Comparison of ENCODE assay signal across 24 cellular contexts in genomic region chr13:111325941-111326620, GRCh38. TPM values are rescaled to one million over a fixed set of nuclear protein-coding genes. Genes with fewer than 3 reads are reported as not detected.
"Had no signal": no experiment of that assay in that cellular context is flagged by ENCODE, and none has a peak within 500 bp of the region (broad histone marks: within the 10 kb centered on the region; RNA-seq: fewer than 3 reads in every experiment).

No MANE protein-coding gene starts in this region.

- H3K27ac ChIP-seq: body of pancreas, cardiac muscle cell, esophagus squamous epithelium, gastrocnemius medialis, sigmoid colon, SJSA1, thoracic aorta, upper lobe of right lung had no signal

- H3K36me3 ChIP-seq: cardiac muscle cell, esophagus squamous epithelium, gastrocnemius medialis, sigmoid colon, SJSA1, thoracic aorta, upper lobe of right lung had no signal

- H3K36me3 Mint-ChIP-seq: activated naive CD4-positive, alpha-beta T cell treated with anti-CD3 and anti-CD28 coated beads, Interleukin-2, amount 50 U/mL, for 24 hours had no signal

- H3K4me3 ChIP-seq: body of pancreas, cardiac muscle cell, esophagus squamous epithelium, gastrocnemius medialis, mucosa of descending colon, sigmoid colon, SJSA1, thoracic aorta, upper lobe of right lung had no signal

- ATAC-seq: body of pancreas, gastrocnemius medialis, mucosa of descending colon had no signal

- H3K4me1 ChIP-seq: body of pancreas, esophagus squamous epithelium, gastrocnemius medialis, sigmoid colon, SJSA1, upper lobe of right lung had no signal

- H3K4me3 Mint-ChIP-seq: activated CD4-positive, alpha-beta memory T cell treated with anti-CD3 and anti-CD28 coated beads, Interleukin-2, amount 10 ng/mL, durations not matched to agents 7 days and 5 days; activated CD4-positive, alpha-beta T cell treated with anti-CD3 and anti-CD28 coated beads, Interleukin-2, amount 10 ng/mL, durations not matched to agents 24 days and 14 days; activated naive CD4-positive, alpha-beta T cell treated with anti-CD3 and anti-CD28 coated beads, Interleukin-2, amount 50 U/mL, for 24 hours; activated T-cell treated with anti-CD3 and anti-CD28 coated beads, Interleukin-2, amount 50 U/mL, for 24 hours; nephron progenitor cell had no signal

- H3K9me3 Mint-ChIP-seq: activated CD4-positive, alpha-beta memory T cell treated with anti-CD3 and anti-CD28 coated beads, Interleukin-2, amount 10 ng/mL, durations not matched to agents 7 days and 5 days; activated CD4-positive, alpha-beta T cell treated with anti-CD3 and anti-CD28 coated beads, Interleukin-2, amount 10 ng/mL, durations not matched to agents 24 days and 14 days; activated naive CD4-positive, alpha-beta T cell treated with anti-CD3 and anti-CD28 coated beads, Interleukin-2, amount 50 U/mL, for 24 hours; activated T-cell treated with anti-CD3 and anti-CD28 coated beads, Interleukin-2, amount 50 U/mL, for 24 hours; nephron progenitor cell had no signal

- H3K27ac Mint-ChIP-seq: activated CD4-positive, alpha-beta memory T cell treated with anti-CD3 and anti-CD28 coated beads, Interleukin-2, amount 10 ng/mL, durations not matched to agents 7 days and 5 days; activated CD4-positive, alpha-beta T cell treated with anti-CD3 and anti-CD28 coated beads, Interleukin-2, amount 10 ng/mL, durations not matched to agents 24 days and 14 days; activated naive CD4-positive, alpha-beta T cell treated with anti-CD3 and anti-CD28 coated beads, Interleukin-2, amount 50 U/mL, for 24 hours; activated T-cell treated with anti-CD3 and anti-CD28 coated beads, Interleukin-2, amount 50 U/mL, for 24 hours; nephron progenitor cell had no signal

- H3K27me3 Mint-ChIP-seq: activated CD4-positive, alpha-beta memory T cell treated with anti-CD3 and anti-CD28 coated beads, Interleukin-2, amount 10 ng/mL, durations not matched to agents 7 days and 5 days; activated CD4-positive, alpha-beta T cell treated with anti-CD3 and anti-CD28 coated beads, Interleukin-2, amount 10 ng/mL, durations not matched to agents 24 days and 14 days; activated naive CD4-positive, alpha-beta T cell treated with anti-CD3 and anti-CD28 coated beads, Interleukin-2, amount 50 U/mL, for 24 hours; activated T-cell treated with anti-CD3 and anti-CD28 coated beads, Interleukin-2, amount 50 U/mL, for 24 hours had no signal

- DNase-seq: activated CD4-positive, alpha-beta memory T cell treated with anti-CD3 and anti-CD28 coated beads, Interleukin-2, amount 10 ng/mL, durations not matched to agents 7 days and 5 days; activated CD4-positive, alpha-beta T cell treated with anti-CD3 and anti-CD28 coated beads, Interleukin-2, amount 10 ng/mL, durations not matched to agents 24 days and 14 days; activated gamma-delta T cell; activated T-cell treated with anti-CD3 and anti-CD28 coated beads, Interleukin-2, amount 50 U/mL, for 24 hours; body of pancreas; esophagus squamous epithelium; gastrocnemius medialis; hypothalamus; left cardiac atrium; mesenchymal stem cell; mucosa of descending colon; nephron progenitor cell; nucleus accumbens; sigmoid colon; stimulated activated CD4-positive, alpha-beta T cell treated with anti-CD3 and anti-CD28 coated beads, Interleukin-4, amount 100 ng/mL, for 1 hour; stimulated activated naive CD4-positive, alpha-beta T cell treated with Interleukin-2 at 50 U/mL for 16 hours; SW 1271; upper lobe of right lung had no signal

- H3K9me3 ChIP-seq: body of pancreas, esophagus squamous epithelium, gastrocnemius medialis, mucosa of descending colon, sigmoid colon, SJSA1, thoracic aorta, upper lobe of right lung had no signal

RNA-seq across cellular contexts. Expression of gene TEX29, which starts 5.6 kb away (rescaled TPM):
- total RNA-seq: body of pancreas, cardiac muscle cell, esophagus squamous epithelium, lower leg skin, renal cortical epithelial cell, thoracic aorta had no signal
- polyA plus RNA-seq: cardiac muscle cell had no signal
